23 cellular contexts compared by ENCODE assay signal in the genomic region with DNA sequence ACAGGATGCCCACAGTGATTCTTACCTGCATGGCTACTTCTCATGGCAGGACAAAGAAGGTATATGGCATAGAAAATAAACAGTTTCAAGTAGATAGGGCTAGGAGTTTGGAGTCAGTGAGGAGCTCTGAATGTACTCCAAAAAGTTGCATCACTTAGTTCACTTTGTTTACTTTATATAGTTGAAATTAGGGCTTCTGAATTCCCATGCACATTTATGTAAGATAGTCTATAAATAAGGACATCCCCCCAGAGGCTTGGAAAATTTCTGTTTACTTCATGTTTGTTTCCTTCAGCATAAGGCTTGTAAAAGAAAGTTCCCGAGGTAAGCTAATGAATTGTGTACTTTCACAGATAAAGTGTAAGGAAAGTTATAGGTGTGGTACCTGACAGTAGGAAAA. TPM values are rescaled to one million over a fixed set of nuclear protein-coding genes. Genes with fewer than 3 reads are reported as not detected.
DNase-seq lines count a peak whose midpoint lies in the region; ATAC-seq and TF ChIP-seq lines count a peak whose summit lies in the region.
"Had no signal": no experiment of that assay in that cellular context is flagged by ENCODE, and none has a peak within 500 bp of the region (broad histone marks: within the 10 kb centered on the region; RNA-seq: fewer than 3 reads in every experiment).

No MANE protein-coding gene starts in this region.

- POLR2A ChIA-PET in MCF 10A (lab: Yijun Ruan, JAX) = no interaction called here
- POLR2A ChIA-PET in activated CD4-positive, alpha-beta memory T cell treated with anti-CD3 and anti-CD28 coated beads, Interleukin-2, amount 10 ng/mL, durations not matched to agents 7 days and 5 days (lab: Charles Lee) = no interaction called here

- peak overlapping the region; percentile 5 for H3K27ac Mint-ChIP-seq in MCF 10A (ENCODE audit: low read depth, unreplicated experiment)
- H3K27ac Mint-ChIP-seq in activated CD4-positive, alpha-beta memory T cell treated with anti-CD3 and anti-CD28 coated beads, Interleukin-2, amount 10 ng/mL, durations not matched to agents 7 days and 5 days = peak overlapping the region; percentile 46
- H3K27ac Mint-ChIP-seq in stimulated activated naive CD8-positive, alpha-beta T cell treated with anti-CD3 and anti-CD28 coated beads, Interleukin-15, amount 100 ng/mL, for 72 hours = peak overlapping the region; percentile 75 to 95
- H3K27ac Mint-ChIP-seq: dendritic cell treated with granulocyte-macrophage colony-stimulating factor and Interleukin-4, amounts not matched to agents 40 ng/mL and 50 ng/mL, for 4 days had no signal

- no TSS peak for BruUV-seq in MCF 10A (replicated peaks; lab: Mats Ljungman, UMichigan)

- H3K4me1 ChIP-seq in breast epithelium = no peaks in the 10 kb centered on the region
- peaks cover 21% of the 10 kb centered on the region for H3K4me1 ChIP-seq in effector memory CD4-positive, alpha-beta T cell (ENCODE audit: control insufficient read depth, insufficient read depth, low read length, poor library complexity, severe bottlenecking)
- H3K4me1 ChIP-seq: HAP-1 had no signal

- H3K4me3 Mint-ChIP-seq in MCF 10A (ENCODE audit: unreplicated experiment) = no peak overlapping the region
- H3K4me3 Mint-ChIP-seq in activated CD4-positive, alpha-beta memory T cell treated with anti-CD3 and anti-CD28 coated beads, Interleukin-2, amount 10 ng/mL, durations not matched to agents 7 days and 5 days = peak overlapping the region; percentile 52
- peak overlapping the region; percentile 88 for H3K4me3 Mint-ChIP-seq in stimulated activated naive CD8-positive, alpha-beta T cell treated with anti-CD3 and anti-CD28 coated beads, Interleukin-15, amount 100 ng/mL, for 72 hours
- H3K4me3 Mint-ChIP-seq: dendritic cell treated with granulocyte-macrophage colony-stimulating factor and Interleukin-4, amounts not matched to agents 40 ng/mL and 50 ng/mL, for 4 days had no signal

- DNase-seq in MCF 10A (ENCODE audit: unreplicated experiment) = no peak
- no peak for DNase-seq in breast epithelium (ENCODE audit: low spot score in 2 of 2)
- DNase-seq in activated CD4-positive, alpha-beta memory T cell treated with anti-CD3 and anti-CD28 coated beads, Interleukin-2, amount 10 ng/mL, durations not matched to agents 7 days and 5 days = no peak
- DNase-seq in effector memory CD4-positive, alpha-beta T cell = no peak
- no peak for DNase-seq in stimulated activated naive CD8-positive, alpha-beta T cell treated with anti-CD3 and anti-CD28 coated beads, Interleukin-15, amount 100 ng/mL, for 72 hours
- DNase-seq in D341Med (ENCODE audit: low spot score) = no peak
- DNase-seq in DMS 273 treated with DMSO at 0.1 percent for 48 hours (lab: John Stamatoyannopoulos, UW) = no peak
- DNase-seq: anterior cingulate cortex, caudate nucleus, DMS153, NCI-H1105 treated with DMSO at 0.1 percent for 48 hours, NCI-H2029 treated with DMSO at 0.1 percent for 48 hours, NCI-H345, NCI-H748 treated with DMSO at 0.1 percent for 48 hours, sigmoid colon, transverse colon had no signal

- no peaks in the 10 kb centered on the region for H3K9me3 ChIP-seq in breast epithelium
- no peaks in the 10 kb centered on the region for H3K9me3 ChIP-seq in effector memory CD4-positive, alpha-beta T cell (ENCODE audit: control insufficient read depth, low read length)
- H3K9me3 ChIP-seq: HAP-1, neutrophil, prostate gland, sigmoid colon, transverse colon had no signal

- no peaks in the 10 kb centered on the region for H3K27me3 Mint-ChIP-seq in MCF 10A (ENCODE audit: insufficient read depth, unreplicated experiment)
- no peaks in the 10 kb centered on the region for H3K27me3 Mint-ChIP-seq in activated CD4-positive, alpha-beta memory T cell treated with anti-CD3 and anti-CD28 coated beads, Interleukin-2, amount 10 ng/mL, durations not matched to agents 7 days and 5 days
- H3K27me3 Mint-ChIP-seq in stimulated activated naive CD8-positive, alpha-beta T cell treated with anti-CD3 and anti-CD28 coated beads, Interleukin-15, amount 100 ng/mL, for 72 hours = no peaks in the 10 kb centered on the region

- H3K36me3 ChIP-seq in breast epithelium = no peaks in the 10 kb centered on the region
- no peaks in the 10 kb centered on the region for H3K36me3 ChIP-seq in effector memory CD4-positive, alpha-beta T cell (ENCODE audit: control insufficient read depth, insufficient read depth, low read length)
- H3K36me3 ChIP-seq: HAP-1, neutrophil, prostate gland, sigmoid colon, transverse colon, WERI-Rb-1 had no signal

- H3K4me3 ChIP-seq in breast epithelium = no peak overlapping the region
- peak overlapping the region; percentile 18 for H3K4me3 ChIP-seq in effector memory CD4-positive, alpha-beta T cell (ENCODE audit: insufficient read depth, low read depth, low read length, poor library complexity, severe bottlenecking)
- H3K4me3 ChIP-seq: HAP-1, prostate gland, sigmoid colon, transverse colon had no signal

- no peaks in the 10 kb centered on the region for H3K27me3 ChIP-seq in breast epithelium
- H3K27me3 ChIP-seq in effector memory CD4-positive, alpha-beta T cell (replicated peaks; ENCODE audit: control insufficient read depth, insufficient read depth, low read length, poor library complexity, severe bottlenecking) = no peaks in the 10 kb centered on the region
- H3K27me3 ChIP-seq: sigmoid colon, transverse colon had no signal

- no peak for TF ChIP-seq POLR2A in breast epithelium (IDR thresholded peaks at IDR 0.05)

- CTCF ChIA-PET in MCF 10A (lab: Yijun Ruan, JAX) = no interaction called here
- CTCF ChIA-PET in activated CD4-positive, alpha-beta memory T cell treated with anti-CD3 and anti-CD28 coated beads, Interleukin-2, amount 10 ng/mL, durations not matched to agents 7 days and 5 days (lab: Charles Lee) = interaction anchor here (1.0 kb wide), 1 partner anchor 12 kb away, joined by 3 read pairs; no protein-coding TSS in a partner anchor

- H3K27ac ChIP-seq in breast epithelium = no peak overlapping the region
- H3K27ac ChIP-seq in effector memory CD4-positive, alpha-beta T cell (ENCODE audit: insufficient read depth, low read length, poor library complexity, severe bottlenecking) = peak overlapping the region; percentile 25
- H3K27ac ChIP-seq: C4-2B, neutrophil, prostate gland, RWPE1, sigmoid colon, transverse colon, WERI-Rb-1 had no signal

- intact Hi-C loops in MCF 10A (cut with micrococcal nuclease) = no loop called here
- intact Hi-C loops in breast epithelium (cut with DNase I; ENCODE audit: low total_unique reads) = no loop called here

- no peaks in the 10 kb centered on the region for H3K9me3 Mint-ChIP-seq in MCF 10A (ENCODE audit: unreplicated experiment)
- H3K9me3 Mint-ChIP-seq in activated CD4-positive, alpha-beta memory T cell treated with anti-CD3 and anti-CD28 coated beads, Interleukin-2, amount 10 ng/mL, durations not matched to agents 7 days and 5 days = no peaks in the 10 kb centered on the region
- peaks cover 0 to 6% of the 10 kb centered on the region in 2 donors for H3K9me3 Mint-ChIP-seq in stimulated activated naive CD8-positive, alpha-beta T cell treated with anti-CD3 and anti-CD28 coated beads, Interleukin-15, amount 100 ng/mL, for 72 hours
- H3K9me3 Mint-ChIP-seq: dendritic cell treated with granulocyte-macrophage colony-stimulating factor and Interleukin-4, amounts not matched to agents 40 ng/mL and 50 ng/mL, for 4 days had no signal

- peaks cover 5% of the 10 kb centered on the region for H3K4me1 Mint-ChIP-seq in MCF 10A (ENCODE audit: insufficient read depth, unreplicated experiment)
- H3K4me1 Mint-ChIP-seq in activated CD4-positive, alpha-beta memory T cell treated with anti-CD3 and anti-CD28 coated beads, Interleukin-2, amount 10 ng/mL, durations not matched to agents 7 days and 5 days = peaks cover 58% of the 10 kb centered on the region
- H3K4me1 Mint-ChIP-seq in stimulated activated naive CD8-positive, alpha-beta T cell treated with anti-CD3 and anti-CD28 coated beads, Interleukin-15, amount 100 ng/mL, for 72 hours = peaks cover 85% of the 10 kb centered on the region

- H3K36me3 Mint-ChIP-seq in MCF 10A (ENCODE audit: insufficient read depth, unreplicated experiment) = no peaks in the 10 kb centered on the region
- no peaks in the 10 kb centered on the region for H3K36me3 Mint-ChIP-seq in activated CD4-positive, alpha-beta memory T cell treated with anti-CD3 and anti-CD28 coated beads, Interleukin-2, amount 10 ng/mL, durations not matched to agents 7 days and 5 days (ENCODE audit: low read depth)

- ATAC-seq in stimulated activated naive CD8-positive, alpha-beta T cell treated with anti-CD3 and anti-CD28 coated beads, Interleukin-15, amount 100 ng/mL, for 72 hours = no peak

- TF ChIP-seq CTCF in MCF 10A (IDR thresholded peaks at IDR 0.05; ENCODE audit: unreplicated experiment) (no peak), breast epithelium (IDR thresholded peaks at IDR 0.05) (no peak)

RNA-seq across cellular contexts. Expression of a gene that starts 51.2 kb away (rescaled TPM):
- 14.8 and 25.3 TPM in 2 replicates for total RNA-seq in MCF 10A (2022)
- 1 to 10 TPM in 2 of 3 donors, under 1 TPM in 1; 0.48 to 2.9 (median 2.6) TPM for total RNA-seq in breast epithelium
- total RNA-seq in activated CD4-positive, alpha-beta memory T cell treated with anti-CD3 and anti-CD28 coated beads, Interleukin-2, amount 10 ng/mL, durations not matched to agents 7 days and 5 days = 1 to 10 TPM; 5.5 to 6.0 TPM

Comparison
In these comparisons a context has a peak if more than half of its experiments do, and no peak if none do; other contexts are left out.
1. H3K27ac Mint-ChIP-seq: peak in every context shown above with its lines; median percentile 85 in stimulated activated naive CD8-positive, alpha-beta T cell treated with anti-CD3 and anti-CD28 coated beads, Interleukin-15, amount 100 ng/mL, for 72 hours; 46 in activated CD4-positive, alpha-beta memory T cell treated with anti-CD3 and anti-CD28 coated beads, Interleukin-2, amount 10 ng/mL, durations not matched to agents 7 days and 5 days; 5 in MCF 10A.